1 cellular context compared by ENCODE assay signal in the genomic region with DNA sequence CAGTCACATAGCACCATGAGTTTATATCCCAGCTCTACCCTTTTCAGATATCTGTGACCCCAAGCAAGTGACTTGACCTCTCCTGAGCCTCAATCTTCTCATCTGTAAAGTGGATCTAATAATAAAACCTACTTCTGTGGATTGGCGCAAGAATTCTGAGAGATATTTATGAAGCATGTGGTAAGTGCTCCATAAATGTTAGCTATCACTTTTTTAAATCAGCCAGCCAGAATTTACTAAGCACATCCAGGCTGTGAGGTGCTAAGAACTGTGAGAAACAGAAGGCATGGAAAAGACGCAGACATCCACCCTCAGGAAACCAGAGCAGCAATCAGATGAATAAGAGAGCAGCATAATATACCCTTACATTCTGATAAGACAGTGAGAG.
TF ChIP-seq lines count a peak whose summit lies in the region.

No MANE protein-coding gene starts in this region.

TF ChIP-seq in IMR-90, 13 proteins besides CTCF, POLR2A, EP300 and RAD21:
- TF ChIP-seq SMC3 (IDR thresholded peaks at IDR 0.05; ENCODE audit: low read depth, low read length) (no peak), MAFK (IDR thresholded peaks at IDR 0.05; ENCODE audit: low read depth, low read length) (no peak), MAZ (IDR thresholded peaks at IDR 0.05; ENCODE audit: borderline replicate concordance, low read depth, low read length) (no peak), CEBPB (IDR thresholded peaks at IDR 0.05; ENCODE audit: low read depth, low read length) (no peak), MXI1 (IDR thresholded peaks at IDR 0.05; ENCODE audit: borderline replicate concordance, low read depth, low read length) (no peak), RFX5 (IDR thresholded peaks at IDR 0.05; ENCODE audit: low read depth, low read length) (no peak), NFE2L2 (IDR thresholded peaks at IDR 0.05; ENCODE audit: low read depth, low read length) (no peak), RCOR1 (IDR thresholded peaks at IDR 0.05; ENCODE audit: insufficient replicate concordance, low read length) (no peak), BHLHE40 (IDR thresholded peaks at IDR 0.05; ENCODE audit: low read depth, low read length) (no peak), CHD1 (IDR thresholded peaks at IDR 0.05; ENCODE audit: low read depth, low read length) (no peak), FOS (IDR thresholded peaks at IDR 0.05; ENCODE audit: low read depth, low read length) (no peak)
- TF ChIP-seq, protein P1, sequence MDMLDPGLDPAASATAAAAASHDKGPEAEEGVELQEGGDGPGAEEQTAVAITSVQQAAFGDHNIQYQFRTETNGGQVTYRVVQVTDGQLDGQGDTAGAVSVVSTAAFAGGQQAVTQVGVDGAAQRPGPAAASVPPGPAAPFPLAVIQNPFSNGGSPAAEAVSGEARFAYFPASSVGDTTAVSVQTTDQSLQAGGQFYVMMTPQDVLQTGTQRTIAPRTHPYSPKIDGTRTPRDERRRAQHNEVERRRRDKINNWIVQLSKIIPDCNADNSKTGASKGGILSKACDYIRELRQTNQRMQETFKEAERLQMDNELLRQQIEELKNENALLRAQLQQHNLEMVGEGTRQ (IDR thresholded peaks at IDR 0.05; ENCODE audit: low read depth, low read length) = no peak
- TF ChIP-seq, protein P2, sequence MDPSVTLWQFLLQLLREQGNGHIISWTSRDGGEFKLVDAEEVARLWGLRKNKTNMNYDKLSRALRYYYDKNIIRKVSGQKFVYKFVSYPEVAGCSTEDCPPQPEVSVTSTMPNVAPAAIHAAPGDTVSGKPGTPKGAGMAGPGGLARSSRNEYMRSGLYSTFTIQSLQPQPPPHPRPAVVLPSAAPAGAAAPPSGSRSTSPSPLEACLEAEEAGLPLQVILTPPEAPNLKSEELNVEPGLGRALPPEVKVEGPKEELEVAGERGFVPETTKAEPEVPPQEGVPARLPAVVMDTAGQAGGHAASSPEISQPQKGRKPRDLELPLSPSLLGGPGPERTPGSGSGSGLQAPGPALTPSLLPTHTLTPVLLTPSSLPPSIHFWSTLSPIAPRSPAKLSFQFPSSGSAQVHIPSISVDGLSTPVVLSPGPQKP (IDR thresholded peaks at IDR 0.05; ENCODE audit: borderline replicate concordance, low read depth, low read length) = no peak
TF ChIP-seq in IMR-90: peak in this region for 0.
